In genomic region chr16:69444873-69445517, GRCh38 we compare ENCODE assay signal across 9 cellular contexts. TPM values are rescaled to one million over a fixed set of nuclear protein-coding genes. Genes with fewer than 3 reads are reported as not detected.
DNase-seq lines count a peak whose midpoint lies in the region; ATAC-seq and TF ChIP-seq lines count a peak whose summit lies in the region.
"Had no signal": no experiment of that assay in that cellular context is flagged by ENCODE, and none has a peak within 500 bp of the region (broad histone marks: within the 10 kb centered on the region; RNA-seq: fewer than 3 reads in every experiment).

No MANE protein-coding gene starts in this region.

- intact Hi-C loops in body of pancreas (cut with DNase I), result no loop called here

- no peak for TF ChIP-seq POLR2A in body of pancreas (IDR thresholded peaks at IDR 0.05)

- H3K4me3 Mint-ChIP-seq in activated CD4-positive, alpha-beta T cell treated with anti-CD3 and anti-CD28 coated beads, Interleukin-2, amount 10 ng/mL, durations not matched to agents 7 days and 5 days, result peak overlapping the region; percentile 77

- TF ChIP-seq CTCF in body of pancreas (IDR thresholded peaks at IDR 0.05) (no peak), thoracic aorta (IDR thresholded peaks at IDR 0.05) (no peak)

- H3K9me3 ChIP-seq in body of pancreas (no peaks in the 10 kb centered on the region), thoracic aorta (no peaks in the 10 kb centered on the region)

- H3K4me3 ChIP-seq in body of pancreas (no peak overlapping the region), thoracic aorta (peak overlapping the region; percentile 51)

- H3K36me3 ChIP-seq in body of pancreas (replicated peaks in 1 of 2; ENCODE audit: insufficient read depth in 1 of 2, low read depth in 2 of 2), result no peaks in the 10 kb centered on the region
- no peaks in the 10 kb centered on the region for H3K36me3 ChIP-seq in thoracic aorta

- H3K27ac ChIP-seq in body of pancreas, result peak overlapping the region in 3 of 4 donors; percentile 42 to 56 (median 49)
- peak overlapping the region in 1 of 2 donors; percentile 67 for H3K27ac ChIP-seq in thoracic aorta

- DNase-seq in activated CD4-positive, alpha-beta T cell treated with anti-CD3 and anti-CD28 coated beads, Interleukin-2, amount 10 ng/mL, durations not matched to agents 7 days and 5 days, result no peak
- DNase-seq in activated CD4-positive, alpha-beta T cell treated with anti-CD3 and anti-CD28 coated beads, Interleukin-2, amount 50 U/mL, for 1 hour, result no peak
- no peak for DNase-seq in body of pancreas
- no peak for DNase-seq in left lobe of liver (ENCODE audit: low spot score)
- DNase-seq in thoracic aorta (ENCODE audit: low spot score), result no peak
- DNase-seq in NCI-H2029 (lab: John Stamatoyannopoulos, UW), result no peak
- DNase-seq in SIG-M5 (lab: John Stamatoyannopoulos, UW), result no peak
- DNase-seq: NK-92 treated with Interleukin-12 subunit alpha and Interleukin-12 subunit beta, amount 100 ng/mL, for 24 hours had no signal

- H3K4me1 Mint-ChIP-seq in activated CD4-positive, alpha-beta T cell treated with anti-CD3 and anti-CD28 coated beads, Interleukin-2, amount 10 ng/mL, durations not matched to agents 7 days and 5 days, result peaks cover 41% of the 10 kb centered on the region

- no peaks in the 10 kb centered on the region for H3K9me3 Mint-ChIP-seq in activated CD4-positive, alpha-beta T cell treated with anti-CD3 and anti-CD28 coated beads, Interleukin-2, amount 10 ng/mL, durations not matched to agents 7 days and 5 days

- 56 to 68% methylated on average over 2 of the region's 2 CpGs for WGBS in body of pancreas, 2 donors

- no peaks in the 10 kb centered on the region for H3K27me3 ChIP-seq in body of pancreas
- H3K27me3 ChIP-seq in thoracic aorta (replicated peaks; ENCODE audit: insufficient read depth), result no peaks in the 10 kb centered on the region

- peaks cover 44% of the 10 kb centered on the region for H3K36me3 Mint-ChIP-seq in activated CD4-positive, alpha-beta T cell treated with anti-CD3 and anti-CD28 coated beads, Interleukin-2, amount 10 ng/mL, durations not matched to agents 7 days and 5 days (ENCODE audit: low read depth)

- CTCF ChIA-PET in activated CD4-positive, alpha-beta T cell treated with anti-CD3 and anti-CD28 coated beads, Interleukin-2, amount 10 ng/mL, durations not matched to agents 7 days and 5 days (lab: Charles Lee), result interaction anchor here (0.7 to 0.9 kb wide), 2 partner anchors 13 to 51 kb away, joined by 3 read pairs; no protein-coding TSS in a partner anchor

- POLR2A ChIA-PET in activated CD4-positive, alpha-beta T cell treated with anti-CD3 and anti-CD28 coated beads, Interleukin-2, amount 10 ng/mL, durations not matched to agents 7 days and 5 days (lab: Charles Lee), result interaction anchor here (0.7 kb wide), 1 partner anchor 33 kb away, joined by 7 read pairs; no protein-coding TSS in a partner anchor

- ATAC-seq in body of pancreas, result no peak
- peak; percentile 40 for ATAC-seq in left lobe of liver
- ATAC-seq in thoracic aorta (ENCODE audit: insufficient number of reproducible peaks, low FRiP score, low read depth), result no peak
- no peak for ATAC-seq in GM19452 (IDR thresholded peaks at IDR 0.05; ENCODE audit: unreplicated experiment)

- H3K4me1 ChIP-seq in body of pancreas (peaks cover 32% of the 10 kb centered on the region), thoracic aorta (ENCODE audit: control insufficient read depth in 1 of 2, low read depth in 2 of 2) (peaks cover 4 to 18% of the 10 kb centered on the region in 2 donors)

- H3K27me3 Mint-ChIP-seq in activated CD4-positive, alpha-beta T cell treated with anti-CD3 and anti-CD28 coated beads, Interleukin-2, amount 10 ng/mL, durations not matched to agents 7 days and 5 days, result no peaks in the 10 kb centered on the region

- H3K27ac Mint-ChIP-seq in activated CD4-positive, alpha-beta T cell treated with anti-CD3 and anti-CD28 coated beads, Interleukin-2, amount 10 ng/mL, durations not matched to agents 7 days and 5 days, result peak overlapping the region; percentile 99

RNA-seq across cellular contexts. Expression of gene CYB5B, which starts 20.6 kb away (rescaled TPM):
- 100 to 1,000 TPM; 157 to 178 TPM for total RNA-seq in activated CD4-positive, alpha-beta T cell treated with anti-CD3 and anti-CD28 coated beads, Interleukin-2, amount 10 ng/mL, durations not matched to agents 7 days and 5 days
- total RNA-seq in body of pancreas, result 10 to 100 TPM in 1 of 2 donors, 1 to 10 TPM in 1; 8.2 to 20.0 TPM
- 27.1 TPM for total RNA-seq in left lobe of liver
- total RNA-seq in thoracic aorta, result 10 to 100 TPM; 12.0 to 54.5 TPM

RNA-seq across cellular contexts. Expression of gene TERF2, which starts 59.2 kb away (rescaled TPM):
- 10 to 100 TPM; 41.3 to 53.1 TPM for total RNA-seq in activated CD4-positive, alpha-beta T cell treated with anti-CD3 and anti-CD28 coated beads, Interleukin-2, amount 10 ng/mL, durations not matched to agents 7 days and 5 days
- total RNA-seq in body of pancreas (10 to 100 TPM; 11.4 to 27.7 TPM), left lobe of liver (12.0 TPM), thoracic aorta (10 to 100 TPM; 33.4 to 47.4 TPM)
